ENCODE assay signal across 8 cellular contexts in genomic region chr12:45215419-45216296, GRCh38. TPM values are rescaled to one million over a fixed set of nuclear protein-coding genes. Genes with fewer than 3 reads are reported as not detected.
DNase-seq lines count a peak whose midpoint lies in the region; TF ChIP-seq lines count a peak whose summit lies in the region.

Gene ANO6, plus strand, starts transcription at chr12:45216095. Its CDS starts 227 bp downstream, at chr12:45216322.

- peak within 1 kb of the TSS; percentile 84 to 92 for H3K4me3 Mint-ChIP-seq in H9
- peak within 1 kb of the TSS; percentile 99 for H3K4me3 Mint-ChIP-seq in neural crest cell

- no peak within 1 kb of the TSS for H2BK15ac ChIP-seq in H9 (ENCODE audit: low read depth, low read length)

- H3K9me3 Mint-ChIP-seq in H9 (no peaks in the 10 kb centered on the region; a peak in 1 of 5 replicates), neural crest cell (no peaks in the 10 kb centered on the region)

- no peak within 1 kb of the TSS for H4K91ac ChIP-seq in H9 (ENCODE audit: insufficient read length, low read depth, low read length)

- H3K27ac Mint-ChIP-seq in H9: peak within 1 kb of the TSS; percentile 94 to 96 (median 94)
- H3K27ac Mint-ChIP-seq in neural crest cell (ENCODE audit: unreplicated experiment): peak within 1 kb of the TSS; percentile 99

- peak within 1 kb of the TSS; percentile 93 for H3K14ac ChIP-seq in H9 (ENCODE audit: insufficient read depth, low read length)

- H3T11ph ChIP-seq in H9 (ENCODE audit: low read length): no peak within 1 kb of the TSS

- no peak within 1 kb of the TSS for H3K4ac ChIP-seq in H9 (ENCODE audit: low read depth, low read length)

- no peaks in the 10 kb centered on the region for H3K36me3 Mint-ChIP-seq in H9 (ENCODE audit: insufficient read depth in 1 of 3, low read depth in 3 of 3)
- no peaks in the 10 kb centered on the region for H3K36me3 Mint-ChIP-seq in neural crest cell (ENCODE audit: low read depth)

- peak within 1 kb of the TSS; percentile 75 for H3K27ac ChIP-seq in H9 (ENCODE audit: insufficient read length, low read depth, low read length)

- H3K27me3 Mint-ChIP-seq in H9 (ENCODE audit: low read depth) (no peaks in the 10 kb centered on the region), neural crest cell (ENCODE audit: low read depth) (no peaks in the 10 kb centered on the region)

- H2BK120ac ChIP-seq in H9 (ENCODE audit: low read depth, low read length, poor library complexity, severe bottlenecking): no peak within 1 kb of the TSS

- no peak within 1 kb of the TSS for H3K56ac ChIP-seq in H9 (ENCODE audit: insufficient read length, low read depth, low read length)

- no peak within 1 kb of the TSS for H4K8ac ChIP-seq in H9 (replicated peaks; ENCODE audit: insufficient read length, low read depth, low read length)

- peak within 1 kb of the TSS; percentile 82 for H3K4me2 ChIP-seq in H9 (ENCODE audit: insufficient read depth, insufficient read length, low read length)
- peak within 1 kb of the TSS; percentile 87 for H3K4me2 ChIP-seq in Loucy (ENCODE audit: low read depth, low read length, poor library complexity, severe bottlenecking)

- no peak within 1 kb of the TSS for H2BK12ac ChIP-seq in H9 (ENCODE audit: insufficient read length, low read depth, low read length)

- H2AK5ac ChIP-seq in H9 (ENCODE audit: insufficient read length, low read length): no peak within 1 kb of the TSS

- peak within 1 kb of the TSS; percentile 79 for H3K4me3 ChIP-seq in Loucy (ENCODE audit: low read length, poor library complexity, severe bottlenecking)

- H4K5ac ChIP-seq in H9 (ENCODE audit: insufficient read length, low read depth, low read length): no peak within 1 kb of the TSS

- WGBS in H9 (ENCODE audit: extremely low coverage, insufficient read length, low lambda C conversion rate): no CpG with 5 or more reads among the region's 70 CpGs

- H3K36me3 ChIP-seq in Loucy (ENCODE audit: insufficient read depth, low read length): no peaks in the 10 kb centered on the region

- H3K9ac ChIP-seq in H9 (ENCODE audit: extremely low read depth, insufficient read length, low read length) (peak within 1 kb of the TSS; percentile 88), Loucy (ENCODE audit: low read depth, low read length, poor library complexity, severe bottlenecking) (peak within 1 kb of the TSS; percentile 82)

- H3K4me1 ChIP-seq in H9 (ENCODE audit: insufficient read depth, low read length) (peaks cover 5% of the 10 kb centered on the region; the same call in 1 of the 2 replicates), Loucy (ENCODE audit: insufficient read depth, low read length, poor library complexity, severe bottlenecking) (peaks cover 42% of the 10 kb centered on the region)

- H2AFZ ChIP-seq in H9 (ENCODE audit: low read length) (peak within 1 kb of the TSS; percentile 76), Loucy (ENCODE audit: low read length) (peak within 1 kb of the TSS; percentile 87)

- TF ChIP-seq CTCF in H9 (conservative IDR thresholded peaks at IDR 0.05) (no peak), Loucy (conservative IDR thresholded peaks at IDR 0.05; ENCODE audit: low read length) (peak; percentile 48), neural crest cell (conservative IDR thresholded peaks at IDR 0.05) (peak; percentile 50)

- no peak within 1 kb of the TSS for H3K23ac ChIP-seq in H9 (ENCODE audit: insufficient read length, low read depth, low read length)

- DNase-seq in GF-D8 (lab: John Stamatoyannopoulos, UW): peak; percentile 80
- peak; percentile 88 for DNase-seq in H9
- DNase-seq in SIG-M5 (lab: John Stamatoyannopoulos, UW): peak; percentile 68
- peak; percentile 94 for DNase-seq in activated effector memory CD4-positive, alpha-beta T cell treated with anti-CD3 and anti-CD28 coated beads, Interleukin-2, amount 50 U/mL, for 16 hours
- DNase-seq in fibroblast of the conjunctiva (ENCODE audit: low read depth): peak; percentile 74
- peak; percentile 79 for DNase-seq in neural crest cell (ENCODE audit: low read depth, low spot score)
- DNase-seq in stromal cell of bone marrow (ENCODE audit: low read depth): peak; percentile 77

- H3K23me2 ChIP-seq in H9 (ENCODE audit: insufficient read length, low read depth, low read length, poor library complexity, severe bottlenecking): peaks cover 9% of the 10 kb centered on the region

- no peak within 1 kb of the TSS for H2BK5ac ChIP-seq in H9 (ENCODE audit: insufficient read length, low read length)

- no peaks in the 10 kb centered on the region for H3K9me3 ChIP-seq in H9 (ENCODE audit: control insufficient read depth, low read depth, low read length)
- H3K9me3 ChIP-seq in Loucy (ENCODE audit: insufficient read depth, low read depth, low read length): no peaks in the 10 kb centered on the region

- H3F3A ChIP-seq in Loucy (ENCODE audit: low read depth): no peaks in the 10 kb centered on the region

- H3K27me3 ChIP-seq in H9 (ENCODE audit: insufficient read depth, low read length): no peaks in the 10 kb centered on the region
- H3K27me3 ChIP-seq in Loucy (ENCODE audit: insufficient read depth, low read length, poor library complexity, severe bottlenecking): no peaks in the 10 kb centered on the region

- H2BK20ac ChIP-seq in H9 (ENCODE audit: low read depth, low read length, poor library complexity, severe bottlenecking): no peak within 1 kb of the TSS

- H4K20me1 ChIP-seq in H9 (ENCODE audit: control insufficient read depth, insufficient read depth, insufficient read length) (no peaks in the 10 kb centered on the region), Loucy (ENCODE audit: insufficient read depth, low read length, poor library complexity, severe bottlenecking) (peaks cover 40% of the 10 kb centered on the region)

- no peaks in the 10 kb centered on the region for H3K9me2 ChIP-seq in Loucy (replicated peaks; ENCODE audit: low read depth, low read length)

- H3K79me1 ChIP-seq in H9 (ENCODE audit: insufficient read depth, low read depth, low read length, poor library complexity, severe bottlenecking): no peaks in the 10 kb centered on the region

- peaks cover 44 to 46% of the 10 kb centered on the region in 2 experiments for H3K4me1 Mint-ChIP-seq in H9
- H3K4me1 Mint-ChIP-seq in neural crest cell: peaks cover 51% of the 10 kb centered on the region

- H3K18ac ChIP-seq in H9 (ENCODE audit: insufficient read length, low read depth, low read length): peak within 1 kb of the TSS; percentile 92

- peaks cover 22% of the 10 kb centered on the region; the same call in 1 of the 2 replicates for H3K79me2 ChIP-seq in H9 (ENCODE audit: insufficient read depth, low read length)
- H3K79me2 ChIP-seq in Loucy (ENCODE audit: insufficient read depth, low read length): peaks cover 56% of the 10 kb centered on the region

RNA-seq across cellular contexts. Expression of gene ANO6, which starts in this region (rescaled TPM):
- total RNA-seq in H9 (2021) (24.3 TPM in 2 replicates), neural crest cell (32.0 and 34.0 TPM in 2 replicates)

Comparison
In these comparisons a context has a peak if more than half of its experiments do, and no peak if none do; other contexts are left out.
1. Peak in every context shown above with its lines: DNase-seq, H3K4me3 ChIP-seq and H3K27ac ChIP-seq.